Comparison of ENCODE assay signal across 8 cellular contexts in the genomic region with DNA sequence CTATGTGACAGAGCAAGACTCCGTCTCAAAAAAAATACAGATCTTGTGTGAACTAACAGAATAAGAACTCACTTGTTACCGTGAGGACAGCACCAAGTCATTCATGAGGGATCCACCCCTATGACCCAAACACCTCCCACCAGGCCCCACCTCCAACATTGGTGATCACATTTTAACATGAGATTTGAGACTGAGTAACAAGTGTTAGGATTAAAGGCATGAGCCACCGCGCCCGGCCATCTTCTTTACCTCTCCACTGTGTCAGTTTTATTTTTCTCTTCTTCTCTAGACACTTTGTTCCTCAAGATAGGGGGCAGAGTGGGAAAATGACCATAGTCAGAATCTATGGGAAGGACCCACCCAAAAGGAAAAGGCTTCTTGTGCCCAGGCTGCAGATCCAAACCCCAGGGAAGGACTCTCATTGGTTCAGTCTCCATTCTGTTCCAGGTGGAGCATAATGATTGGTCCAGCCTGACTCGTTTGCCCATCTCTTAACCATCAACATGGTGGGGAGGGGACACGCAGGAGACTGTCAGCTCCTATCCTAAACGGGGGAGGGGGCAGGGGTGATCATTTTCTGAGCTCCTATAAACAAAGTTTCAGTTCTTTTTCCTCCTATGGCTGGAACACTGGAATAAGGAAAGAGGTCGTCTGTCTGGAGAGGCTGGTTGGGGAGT. TPM values are rescaled to one million over a fixed set of nuclear protein-coding genes. Genes with fewer than 3 reads are reported as not detected.
A peak's percentile ranks its signal among the peaks of the same experiment; 100 is the strongest.
DNase-seq lines count a peak whose midpoint lies in the region; ATAC-seq and TF ChIP-seq lines count a peak whose summit lies in the region.

No MANE protein-coding gene starts in this region.

- peaks cover 12% of the 10 kb centered on the region for H3K23me2 ChIP-seq in H9 (ENCODE audit: insufficient read length, low read depth, low read length, poor library complexity, severe bottlenecking)

- H2AFZ ChIP-seq in H9 (ENCODE audit: low read length), result no peak overlapping the region

- POLR2A ChIA-PET in WTC11 (lab: Charles Lee), result interaction anchor here (0.5 to 1.3 kb wide), 10 partner anchors 11 to 341 kb away, joined by 3 to 10 read pairs (median 4); no protein-coding TSS in a partner anchor

- TF ChIP-seq EP300 in gastroesophageal sphincter (IDR thresholded peaks at IDR 0.05), result no peak

- no peak overlapping the region for H2BK12ac ChIP-seq in H9 (ENCODE audit: insufficient read length, low read depth, low read length)

- CTCF ChIA-PET in WTC11 (lab: Charles Lee), result interaction anchor here (0.7 to 6.1 kb wide), 18 partner anchors 10 to 319 kb away, joined by 3 to 53 read pairs (median 6); partner anchors contain the start of genes DACT3 and PPP5C

- H3K4me1 ChIP-seq in H9 (ENCODE audit: insufficient read depth, low read length) (no peaks in the 10 kb centered on the region), gastroesophageal sphincter (peaks cover 0 to 40% (median 25%) of the 10 kb centered on the region in 3 donors), skeletal muscle satellite cell (ENCODE audit: control insufficient read depth, insufficient read depth, low read length) (peaks cover 23% of the 10 kb centered on the region)

- H3K56ac ChIP-seq in H9 (ENCODE audit: insufficient read length, low read depth, low read length), result no peak overlapping the region

- H3K36me3 ChIP-seq in gastroesophageal sphincter (no peaks in the 10 kb centered on the region), skeletal muscle satellite cell (ENCODE audit: insufficient read depth, low read length) (no peaks in the 10 kb centered on the region)

- H3K79me2 ChIP-seq in H9 (ENCODE audit: insufficient read depth, low read length), result peaks cover 5% of the 10 kb centered on the region; the same call in 1 of the 2 replicates

- peaks cover 5% of the 10 kb centered on the region; the same call in 1 of the 2 replicates for H3K27me3 Mint-ChIP-seq in H9 (ENCODE audit: low read depth)
- no peaks in the 10 kb centered on the region; the same call in 1 of the 2 replicates for H3K27me3 Mint-ChIP-seq in WTC11 (ENCODE audit: low read depth)

- H3K4me3 Mint-ChIP-seq in H9 (peak overlapping the region; percentile 94 to 98), WTC11 (peak overlapping the region; percentile 88)

- H3K27me3 ChIP-seq in H9 (ENCODE audit: insufficient read depth, low read length) (no peaks in the 10 kb centered on the region), gastroesophageal sphincter (no peaks in the 10 kb centered on the region), skeletal muscle satellite cell (ENCODE audit: control insufficient read depth, insufficient read depth, low read length) (no peaks in the 10 kb centered on the region)

- H3K4me3 ChIP-seq in gastroesophageal sphincter (peak overlapping the region; percentile 95 to 98), skeletal muscle satellite cell (ENCODE audit: low read length) (peak overlapping the region; percentile 77)

- H3K4me2 ChIP-seq in H9 (ENCODE audit: insufficient read depth, insufficient read length, low read length), result peak overlapping the region; percentile 26
- peak overlapping the region; percentile 81 for H3K4me2 ChIP-seq in skeletal muscle satellite cell (ENCODE audit: low read length)

- H4K8ac ChIP-seq in H9 (replicated peaks; ENCODE audit: insufficient read length, low read depth, low read length), result no peak overlapping the region

- no peak overlapping the region for H2BK120ac ChIP-seq in H9 (ENCODE audit: low read depth, low read length, poor library complexity, severe bottlenecking)

- peak overlapping the region in 2 of 3 experiments; percentile 100; a peak in 4 of 7 replicates for H3K27ac Mint-ChIP-seq in H9
- H3K27ac Mint-ChIP-seq in WTC11, result peak overlapping the region; percentile 100

- H4K5ac ChIP-seq in H9 (ENCODE audit: insufficient read length, low read depth, low read length), result no peak overlapping the region

- no peaks in the 10 kb centered on the region for H4K20me1 ChIP-seq in H9 (ENCODE audit: control insufficient read depth, insufficient read depth, insufficient read length)

- H2BK5ac ChIP-seq in H9 (ENCODE audit: insufficient read length, low read length), result no peak overlapping the region

- peaks cover 5% of the 10 kb centered on the region for H3K79me1 ChIP-seq in H9 (ENCODE audit: insufficient read depth, low read depth, low read length, poor library complexity, severe bottlenecking)

- no peak overlapping the region for H3K18ac ChIP-seq in H9 (ENCODE audit: insufficient read length, low read depth, low read length)

- no peak overlapping the region for H3K4ac ChIP-seq in H9 (ENCODE audit: low read depth, low read length)

- no peak for TF ChIP-seq POLR2A in gastroesophageal sphincter (IDR thresholded peaks at IDR 0.05)

- no peak overlapping the region for H2BK15ac ChIP-seq in H9 (ENCODE audit: low read depth, low read length)

- H3K14ac ChIP-seq in H9 (ENCODE audit: insufficient read depth, low read length), result no peak overlapping the region

- H3T11ph ChIP-seq in H9 (ENCODE audit: low read length), result no peak overlapping the region

- H3K4me1 Mint-ChIP-seq in H9 (peaks cover 19 to 28% of the 10 kb centered on the region in 2 experiments), WTC11 (peaks cover 27% of the 10 kb centered on the region)

- no peak overlapping the region for H4K91ac ChIP-seq in H9 (ENCODE audit: insufficient read length, low read depth, low read length)

- no peak overlapping the region for H2BK20ac ChIP-seq in H9 (ENCODE audit: low read depth, low read length, poor library complexity, severe bottlenecking)

- no peak overlapping the region for H2AK5ac ChIP-seq in H9 (ENCODE audit: insufficient read length, low read length)

- H3K9me3 Mint-ChIP-seq in H9 (peaks cover 3 to 9% of the 10 kb centered on the region in 2 experiments; a peak in 3 of 5 replicates), WTC11 (peaks cover 11% of the 10 kb centered on the region)

- DNase-seq in H9 (peak; percentile 67), WTC11 (ENCODE audit: low spot score) (no peak), anterior cingulate cortex (lab: John Stamatoyannopoulos, UW) (no peak), cerebellum (ENCODE audit: low spot score) (no peak)

- ATAC-seq in WTC11 (peak; percentile 9), gastroesophageal sphincter (no peak), HG03469 (IDR thresholded peaks at IDR 0.05; ENCODE audit: unreplicated experiment) (no peak), GM19467 (IDR thresholded peaks at IDR 0.05; ENCODE audit: unreplicated experiment) (no peak)

- TF ChIP-seq CTCF in H9 (conservative IDR thresholded peaks at IDR 0.05), result no peak
- TF ChIP-seq CTCF in WTC11 (IDR thresholded peaks at IDR 0.05), result no peak
- TF ChIP-seq CTCF in gastroesophageal sphincter (IDR thresholded peaks at IDR 0.05), result no peak

- H3K27ac ChIP-seq in H9 (ENCODE audit: insufficient read length, low read depth, low read length), result no peak overlapping the region
- peak overlapping the region; percentile 87 to 98 (median 95) for H3K27ac ChIP-seq in gastroesophageal sphincter

- H3K9ac ChIP-seq in H9 (ENCODE audit: extremely low read depth, insufficient read length, low read length) (no peak overlapping the region), skeletal muscle satellite cell (ENCODE audit: low read depth, low read length) (peak overlapping the region; percentile 93)

- no peaks in the 10 kb centered on the region for H3K9me3 ChIP-seq in H9 (ENCODE audit: control insufficient read depth, low read depth, low read length)
- H3K9me3 ChIP-seq in gastroesophageal sphincter, result peaks cover 0 to 11% (median 0%) of the 10 kb centered on the region in 3 donors
- no peaks in the 10 kb centered on the region for H3K9me3 ChIP-seq in skeletal muscle satellite cell (replicated peaks; ENCODE audit: low read length)

- no CpG with 5 or more reads among the region's 9 CpGs for WGBS in H9 (ENCODE audit: extremely low coverage, insufficient read length, low lambda C conversion rate)
- 56 to 63% methylated on average over 5 to 8 of the region's 9 CpGs for WGBS in gastroesophageal sphincter (ENCODE audit: low coverage in 1 of 2), 2 donors

- no peak overlapping the region for H3K23ac ChIP-seq in H9 (ENCODE audit: insufficient read length, low read depth, low read length)

- peaks cover 0 to 4% (median 4%) of the 10 kb centered on the region in 3 experiments; a peak in 1 of 7 replicates for H3K36me3 Mint-ChIP-seq in H9 (ENCODE audit: insufficient read depth in 1 of 3, low read depth in 3 of 3)
- no peaks in the 10 kb centered on the region; the same call in 1 of the 2 replicates for H3K36me3 Mint-ChIP-seq in WTC11

TF ChIP-seq in WTC11, 78 proteins besides CTCF, POLR2A, EP300 and RAD21 (continues in another document):
- TF ChIP-seq TCF7 (CRISPR knock-in tag; IDR thresholded peaks at IDR 0.05; ENCODE audit: low read depth) (no peak), HMGA2 (CRISPR knock-in tag; IDR thresholded peaks at IDR 0.05) (no peak), ATF3 (CRISPR knock-in tag; conservative IDR thresholded peaks at IDR 0.05) (no peak), FOXP1 (CRISPR knock-in tag; IDR thresholded peaks at IDR 0.05; ENCODE audit: borderline replicate concordance) (no peak), E2F1 (CRISPR knock-in tag; IDR thresholded peaks at IDR 0.05) (no peak)

RNA-seq across cellular contexts. Expression of gene CALM3, which starts 1.3 kb away (rescaled TPM):
- total RNA-seq in H9 (2021), result 339 and 343 TPM in 2 replicates
- total RNA-seq in WTC11 (2021), result 306 to 350 TPM (median 346 TPM) in 3 replicates
- total RNA-seq in gastroesophageal sphincter, result 100 to 1,000 TPM; 128 to 193 (median 163) TPM
- 200 and 204 TPM in 2 replicates for total RNA-seq in skeletal muscle satellite cell (2012; rRNA removed)
- 193 TPM for total RNA-seq in cerebellum

RNA-seq across cellular contexts. Expression of gene PTGIR, which starts 25.0 kb away (rescaled TPM):
- total RNA-seq in H9 (2021) (not detected in 2 replicates), WTC11 (2021) (0.24 TPM in 1 of 3 replicates, not detected in the others), gastroesophageal sphincter (1 to 10 TPM; 3.6 to 5.9 (median 4.3) TPM), cerebellum (not detected)
- 4.1 and 5.0 TPM in 2 replicates for total RNA-seq in skeletal muscle satellite cell (2012; rRNA removed)

RNA-seq across cellular contexts. Expression of gene GNG8, which starts 36.1 kb away (rescaled TPM):
- total RNA-seq in H9 (2021), result not detected in 2 replicates
- not detected in 3 replicates for total RNA-seq in WTC11 (2021)
- not detected for total RNA-seq in gastroesophageal sphincter
- total RNA-seq in skeletal muscle satellite cell (2012; rRNA removed), result not detected in 2 replicates
- total RNA-seq in cerebellum, result not detected
